In genomic region chr7:98521089-98521692, GRCh38 we compare ENCODE assay signal across 6 cellular contexts.
"Had no signal": no experiment of that assay in that cellular context is flagged by ENCODE, and none has a peak within 500 bp of the region (broad histone marks: within the 10 kb centered on the region; RNA-seq: fewer than 3 reads in every experiment).

No MANE protein-coding gene starts in this region.

- H3K9me3 ChIP-seq: HAP-1 had no signal

- FAIRE-seq: HTR-8/SVneo had no signal

- H3K36me3 Mint-ChIP-seq: IgD-negative memory B cell had no signal

- DNase-seq: GOT3, HFFc6, KBM-7 had no signal

- H3K4me1 Mint-ChIP-seq: IgD-negative memory B cell had no signal

- H3K4me3 Mint-ChIP-seq: HFFc6 had no signal

- H3K36me3 ChIP-seq: HAP-1 had no signal

- H3K4me1 ChIP-seq: HAP-1 had no signal

- H3K27ac Mint-ChIP-seq: HFFc6, IgD-negative memory B cell had no signal

- H3K4me3 ChIP-seq: HAP-1 had no signal
